Comparison of ENCODE assay signal across 18 cellular contexts in the genomic region with DNA sequence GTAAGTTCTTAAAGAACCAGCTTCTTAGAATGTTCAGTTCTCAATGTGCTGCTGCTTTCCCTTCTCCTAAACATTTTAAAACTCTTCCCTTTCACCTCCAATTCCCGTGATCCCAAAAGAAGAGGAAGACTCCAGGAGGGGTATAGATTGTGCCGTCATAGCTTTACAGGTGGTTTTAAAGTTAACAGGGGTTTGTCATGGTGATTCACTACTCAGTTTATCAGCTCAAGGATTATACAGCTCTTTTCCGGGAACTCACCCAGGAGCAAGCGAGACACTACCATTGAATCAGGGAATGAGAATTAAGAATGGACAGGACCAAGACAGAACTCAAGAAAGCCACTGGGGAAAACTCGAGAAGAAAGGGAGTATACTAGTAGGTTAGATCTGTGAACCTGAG.
"Had no signal": no experiment of that assay in that cellular context is flagged by ENCODE, and none has a peak within 500 bp of the region (broad histone marks: within the 10 kb centered on the region; RNA-seq: fewer than 3 reads in every experiment).

No MANE protein-coding gene starts in this region.

- H3K27ac Mint-ChIP-seq: activated B cell treated with CpG ODN at 0.5 μM for 24 hours; activated naive CD4-positive, alpha-beta T cell treated with anti-CD3 and anti-CD28 coated beads for 36 hours; stimulated activated naive CD8-positive, alpha-beta T cell treated with anti-CD3 and anti-CD28 coated beads, Interleukin-15, amount 100 ng/mL, for 72 hours had no signal

- H3K9me3 ChIP-seq: left ventricle myocardium inferior, mucosa of descending colon, prostate gland, upper lobe of right lung had no signal

- H3K4me3 Mint-ChIP-seq: activated B cell treated with CpG ODN at 0.5 μM for 24 hours; activated CD4-positive, alpha-beta T cell treated with anti-CD3 and anti-CD28 coated beads, Interleukin-2, amount 10 ng/mL, durations not matched to agents 24 days and 14 days; activated naive CD4-positive, alpha-beta T cell treated with anti-CD3 and anti-CD28 coated beads for 36 hours; naive thymus-derived CD8-positive, alpha-beta T cell; stimulated activated naive CD8-positive, alpha-beta T cell treated with anti-CD3 and anti-CD28 coated beads, Interleukin-15, amount 100 ng/mL, for 72 hours had no signal

- H3K4me2 ChIP-seq: hepatocyte had no signal

- H3K79me2 ChIP-seq: hepatocyte had no signal

- H3K27me3 Mint-ChIP-seq: activated B cell treated with CpG ODN at 0.5 μM for 24 hours; activated CD4-positive, alpha-beta T cell treated with anti-CD3 and anti-CD28 coated beads, Interleukin-2, amount 10 ng/mL, durations not matched to agents 24 days and 14 days; naive thymus-derived CD8-positive, alpha-beta T cell; stimulated activated naive CD8-positive, alpha-beta T cell treated with anti-CD3 and anti-CD28 coated beads, Interleukin-15, amount 100 ng/mL, for 72 hours had no signal

- H3K4me1 ChIP-seq: prostate gland had no signal

- H3K4me3 ChIP-seq: cardiac muscle cell, dorsolateral prefrontal cortex, hepatocyte, left ventricle myocardium inferior, mucosa of descending colon, prostate gland, skin epidermis, upper lobe of right lung had no signal

- H2AFZ ChIP-seq: hepatocyte had no signal

- H3K9me3 Mint-ChIP-seq: activated B cell treated with CpG ODN at 0.5 μM for 24 hours; activated naive CD4-positive, alpha-beta T cell treated with anti-CD3 and anti-CD28 coated beads for 36 hours; naive thymus-derived CD8-positive, alpha-beta T cell; stimulated activated naive CD8-positive, alpha-beta T cell treated with anti-CD3 and anti-CD28 coated beads, Interleukin-15, amount 100 ng/mL, for 72 hours had no signal

- H3K27me3 ChIP-seq: cardiac muscle cell, dorsolateral prefrontal cortex, hepatocyte, upper lobe of right lung had no signal

- H3K36me3 ChIP-seq: cardiac muscle cell, prostate gland, upper lobe of right lung had no signal

- H3K27ac ChIP-seq: cardiac muscle cell, hepatocyte, left ventricle myocardium inferior, prostate gland, upper lobe of right lung had no signal

- ATAC-seq: esophagus mucosa; mucosa of descending colon; naive thymus-derived CD8-positive, alpha-beta T cell; right cardiac atrium; stimulated activated naive CD8-positive, alpha-beta T cell treated with anti-CD3 and anti-CD28 coated beads, Interleukin-15, amount 100 ng/mL, for 72 hours; upper lobe of right lung had no signal

- DNase-seq: activated B cell treated with CpG ODN at 0.5 μM for 24 hours; activated CD4-positive, alpha-beta T cell treated with anti-CD3 and anti-CD28 coated beads, Interleukin-2, amount 10 ng/mL, durations not matched to agents 24 days and 14 days; activated CD8-positive, alpha-beta memory T cell treated with anti-CD3 and anti-CD28 coated beads, Interleukin-2, amount 50 U/mL, for 48 hours; activated naive CD4-positive, alpha-beta T cell treated with anti-CD3 and anti-CD28 coated beads for 36 hours; dorsolateral prefrontal cortex; left ventricle myocardium inferior; mucosa of descending colon; naive thymus-derived CD8-positive, alpha-beta T cell; right cardiac atrium; stimulated activated CD4-positive, alpha-beta T cell treated with anti-CD3 and anti-CD28 coated beads, Interleukin-4, amount 100 ng/mL, for 4 hours; stimulated activated CD8-positive, alpha-beta memory T cell treated with anti-CD3 and anti-CD28 coated beads, Interleukin-4, amount 100 ng/mL, for 48 hours; stimulated activated naive CD8-positive, alpha-beta T cell treated with anti-CD3 and anti-CD28 coated beads, Interleukin-15, amount 100 ng/mL, for 72 hours; upper lobe of right lung had no signal
